9 cellular contexts compared by ENCODE assay signal in the genomic region with DNA sequence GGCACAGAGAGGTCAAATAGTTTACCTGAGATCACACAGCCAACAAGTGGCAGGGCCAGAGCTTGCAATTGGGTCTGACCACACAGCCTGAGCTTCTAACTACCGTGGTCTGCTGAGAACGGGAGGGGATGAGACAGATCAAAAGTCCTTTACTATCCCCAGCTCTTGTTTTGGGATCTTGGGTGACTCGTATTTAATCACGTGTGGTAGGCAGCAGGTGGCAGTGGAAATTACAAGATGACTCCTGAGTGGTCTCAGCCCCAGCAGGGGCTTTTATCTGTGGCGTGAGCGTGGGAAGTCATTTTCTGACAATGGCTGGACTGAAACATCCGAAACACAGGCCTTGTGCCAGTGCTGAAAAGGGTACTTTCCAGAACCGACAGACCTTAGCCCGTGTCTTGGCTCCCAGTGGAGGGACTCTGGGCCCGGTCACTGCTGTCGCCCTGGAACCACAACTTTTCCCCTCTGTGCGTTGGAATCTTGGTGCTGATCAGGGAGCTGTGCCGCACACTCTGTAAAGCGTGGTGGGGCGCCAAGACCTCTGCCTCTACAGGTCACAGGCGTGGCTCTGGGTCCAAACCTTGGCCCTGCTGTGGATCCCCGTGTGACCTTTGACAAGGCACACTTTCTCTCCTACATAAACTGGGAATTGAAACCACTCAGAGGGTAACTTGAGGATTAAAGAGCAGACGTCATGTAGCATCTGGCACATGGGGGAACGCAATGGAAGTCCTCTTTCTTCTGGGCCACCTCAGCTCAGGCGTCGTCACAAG. TPM values are rescaled to one million over a fixed set of nuclear protein-coding genes. Genes with fewer than 3 reads are reported as not detected.
DNase-seq lines count a peak whose midpoint lies in the region; ATAC-seq and TF ChIP-seq lines count a peak whose summit lies in the region.
"Had no signal": no experiment of that assay in that cellular context is flagged by ENCODE, and none has a peak within 500 bp of the region (broad histone marks: within the 10 kb centered on the region; RNA-seq: fewer than 3 reads in every experiment).

No MANE protein-coding gene starts in this region.

- H3K36me3 Mint-ChIP-seq in activated naive CD4-positive, alpha-beta T cell treated with anti-CD3 and anti-CD28 coated beads, Interleukin-2, amount 10 ng/mL, durations not matched to agents 7 days and 5 days = peaks cover 66% of the 10 kb centered on the region

- H3K36me3 ChIP-seq in heart right ventricle = peaks cover 0 to 97% (median 0%) of the 10 kb centered on the region in 9 donors
- H3K36me3 ChIP-seq in upper lobe of left lung = peaks cover 2 to 45% (median 28%) of the 10 kb centered on the region in 4 donors
- no peaks in the 10 kb centered on the region for H3K36me3 ChIP-seq in vagina
- H3K36me3 ChIP-seq: brain microvascular endothelial cell had no signal

- TF ChIP-seq CTCF in heart right ventricle (IDR thresholded peaks at IDR 0.05) (no peak), upper lobe of left lung (IDR thresholded peaks at IDR 0.05) (no peak), vagina (IDR thresholded peaks at IDR 0.05) (no peak)

- ATAC-seq in HG03575 (IDR thresholded peaks at IDR 0.05; ENCODE audit: extremely low read depth, insufficient number of reproducible peaks, low FRiP score, unreplicated experiment) (peak; percentile 46), heart right ventricle (peak in 6 of 8 donors; percentile 13 to 39 (median 32)), upper lobe of left lung (ENCODE audit: low FRiP score in 2 of 2) (peak in 1 of 2 donors; percentile 45), HG02840 (IDR thresholded peaks at IDR 0.05; ENCODE audit: low FRiP score, unreplicated experiment) (no peak)

- no peak for DNase-seq in activated naive CD4-positive, alpha-beta T cell treated with anti-CD3 and anti-CD28 coated beads, Interleukin-2, amount 10 ng/mL, durations not matched to agents 7 days and 5 days
- no peak for DNase-seq in activated naive CD4-positive, alpha-beta T cell treated with Interleukin-2 at 50 U/mL for 16 hours
- DNase-seq in heart right ventricle (no peak), upper lobe of left lung (no peak), T1000 (lab: John Stamatoyannopoulos, UW) (no peak), vagina (ENCODE audit: extremely low spot score in 2 of 2) (no peak)
- DNase-seq: brain microvascular endothelial cell had no signal

- TF ChIP-seq POLR2A in upper lobe of left lung (IDR thresholded peaks at IDR 0.05) (peak in 1 of 4 donors; percentile 35), vagina (IDR thresholded peaks at IDR 0.05) (no peak)

- 86 to 90% methylated on average over 21 of the region's 21 CpGs for WGBS in heart right ventricle, 2 donors
- 69 to 80% methylated on average over 19 to 21 of the region's 21 CpGs for WGBS in upper lobe of left lung, 2 donors

- peaks cover 51% of the 10 kb centered on the region for H3K4me1 Mint-ChIP-seq in activated naive CD4-positive, alpha-beta T cell treated with anti-CD3 and anti-CD28 coated beads, Interleukin-2, amount 10 ng/mL, durations not matched to agents 7 days and 5 days

- CTCF ChIA-PET in activated naive CD4-positive, alpha-beta T cell treated with anti-CD3 and anti-CD28 coated beads, Interleukin-2, amount 10 ng/mL, durations not matched to agents 7 days and 5 days (lab: Charles Lee) = interaction anchor here (1.1 kb wide), 2 partner anchors 11 to 20 kb away, joined by 3 to 4 read pairs; no protein-coding TSS in a partner anchor

- H3K9me3 ChIP-seq in heart right ventricle (no peaks in the 10 kb centered on the region), upper lobe of left lung (no peaks in the 10 kb centered on the region), vagina (no peaks in the 10 kb centered on the region)

- intact Hi-C loops in heart right ventricle (cut with DNase I) = no loop called here
- intact Hi-C loops in vagina (cut with DNase I) = no loop called here

- H3K4me1 ChIP-seq in heart right ventricle = peaks cover 0 to 89% (median 0%) of the 10 kb centered on the region in 9 donors
- peaks cover 0 to 38% (median 23%) of the 10 kb centered on the region in 4 donors for H3K4me1 ChIP-seq in upper lobe of left lung
- H3K4me1 ChIP-seq in vagina = no peaks in the 10 kb centered on the region

- peak in 1 of 4 donors; percentile 5 for TF ChIP-seq EP300 in upper lobe of left lung (IDR thresholded peaks at IDR 0.05)

- no peak overlapping the region for H3K4me3 ChIP-seq in heart right ventricle
- no peak overlapping the region for H3K4me3 ChIP-seq in upper lobe of left lung
- H3K4me3 ChIP-seq in vagina = no peak overlapping the region

- no peak overlapping the region for H3K4me3 Mint-ChIP-seq in activated naive CD4-positive, alpha-beta T cell treated with anti-CD3 and anti-CD28 coated beads, Interleukin-2, amount 10 ng/mL, durations not matched to agents 7 days and 5 days

- H3K27ac ChIP-seq in heart right ventricle (peak overlapping the region in 6 of 10 donors; percentile 35 to 96 (median 62)), upper lobe of left lung (peak overlapping the region; percentile 83 to 90 (median 88)), vagina (no peak overlapping the region)
- H3K27ac ChIP-seq: brain microvascular endothelial cell had no signal

- H3K27me3 Mint-ChIP-seq in activated naive CD4-positive, alpha-beta T cell treated with anti-CD3 and anti-CD28 coated beads, Interleukin-2, amount 10 ng/mL, durations not matched to agents 7 days and 5 days = no peaks in the 10 kb centered on the region

- H3K9me3 Mint-ChIP-seq in activated naive CD4-positive, alpha-beta T cell treated with anti-CD3 and anti-CD28 coated beads, Interleukin-2, amount 10 ng/mL, durations not matched to agents 7 days and 5 days = no peaks in the 10 kb centered on the region

- H3K27ac Mint-ChIP-seq in activated naive CD4-positive, alpha-beta T cell treated with anti-CD3 and anti-CD28 coated beads, Interleukin-2, amount 10 ng/mL, durations not matched to agents 7 days and 5 days = peak overlapping the region; percentile 64

- H3K27me3 ChIP-seq in heart right ventricle = no peaks in the 10 kb centered on the region
- H3K27me3 ChIP-seq in upper lobe of left lung = no peaks in the 10 kb centered on the region
- H3K27me3 ChIP-seq in vagina = no peaks in the 10 kb centered on the region
- H3K27me3 ChIP-seq: brain microvascular endothelial cell had no signal

RNA-seq across cellular contexts. Expression of gene THEMIS2, which starts 12.0 kb away (rescaled TPM):
- total RNA-seq in heart right ventricle = 10 to 100 TPM in 2 of 10 donors, 1 to 10 TPM in 8; 2.5 to 29.3 (median 5.1) TPM
- polyA plus RNA-seq in heart right ventricle = 1 to 10 TPM; 5.6 to 7.3 TPM
- total RNA-seq in upper lobe of left lung = 100 to 1,000 TPM in 5 of 6 donors, 10 to 100 TPM in 1; 59.5 to 216 (median 130) TPM
- total RNA-seq in vagina = 21.9 TPM

RNA-seq across cellular contexts. Expression of gene RPA2, which starts 30.0 kb away (rescaled TPM):
- 10 to 100 TPM; 20.2 to 63.5 (median 23.0) TPM for total RNA-seq in heart right ventricle
- polyA plus RNA-seq in heart right ventricle = 10 to 100 TPM; 14.3 to 34.2 TPM
- total RNA-seq in upper lobe of left lung = 10 to 100 TPM in 5 of 6 donors, 1 to 10 TPM in 1; 9.7 to 28.4 (median 19.0) TPM
- total RNA-seq in vagina = 10.8 TPM

RNA-seq across cellular contexts. Expression of gene SMPDL3B, which starts 50.4 kb away (rescaled TPM):
- total RNA-seq in heart right ventricle (under 1 TPM in 3 of 10 donors, not detected in 7; 0.44 to 0.83 (median 0.56) TPM), upper lobe of left lung (10 to 100 TPM in 5 of 6 donors, 1 to 10 TPM in 1; 7.3 to 57.1 (median 27.2) TPM), vagina (2.0 TPM)
- under 1 TPM in 1 of 2 donors, not detected in 1; 0.04 TPM for polyA plus RNA-seq in heart right ventricle

RNA-seq across cellular contexts. Expression of gene PPP1R8, which starts 53.8 kb away (rescaled TPM):
- total RNA-seq in heart right ventricle (10 to 100 TPM; 19.2 to 33.4 (median 26.2) TPM), upper lobe of left lung (10 to 100 TPM; 12.7 to 36.0 (median 29.9) TPM), vagina (33.4 TPM)
- 10 to 100 TPM; 13.9 to 24.8 TPM for polyA plus RNA-seq in heart right ventricle
